In genomic region chr17:40561871-40562611, GRCh38 we compare ENCODE assay signal across 8 cellular contexts. TPM values are rescaled to one million over a fixed set of nuclear protein-coding genes. Genes with fewer than 3 reads are reported as not detected.
A peak's percentile ranks its signal among the peaks of the same experiment; 100 is the strongest.
DNase-seq lines count a peak whose midpoint lies in the region; ATAC-seq and TF ChIP-seq lines count a peak whose summit lies in the region.

No MANE protein-coding gene starts in this region.

- H3K4me1 ChIP-seq in left ventricle myocardium inferior: peaks cover 41% of the 10 kb centered on the region

- H3K4me3 ChIP-seq in GM06990 (replicated peaks; ENCODE audit: low read depth, low read length) (peak overlapping the region; percentile 78), left ventricle myocardium inferior (no peak overlapping the region)

- intact Hi-C loops in left ventricle myocardium inferior (cut with micrococcal nuclease): no loop called here

- H3K27me3 ChIP-seq in GM06990 (replicated peaks; ENCODE audit: control insufficient read depth, insufficient read depth, low read length) (no peaks in the 10 kb centered on the region), left ventricle myocardium inferior (ENCODE audit: low read depth) (peaks cover 46% of the 10 kb centered on the region)

- H3K36me3 ChIP-seq in GM06990 (ENCODE audit: control insufficient read depth, insufficient read depth, low read length) (peaks cover 16% of the 10 kb centered on the region), left ventricle myocardium inferior (no peaks in the 10 kb centered on the region)

- peak; percentile 59 for TF ChIP-seq CTCF in GM06990 (IDR thresholded peaks at IDR 0.05; ENCODE audit: insufficient read depth, low read length, poor library complexity, severe bottlenecking)
- no peak for TF ChIP-seq CTCF in left ventricle myocardium inferior (IDR thresholded peaks at IDR 0.05; ENCODE audit: borderline replicate concordance)

- ATAC-seq in HG02981 (IDR thresholded peaks at IDR 0.05; ENCODE audit: unreplicated experiment) (peak; percentile 35), left lobe of liver (no peak)

- H3K27ac ChIP-seq in left ventricle myocardium inferior (replicated peaks): no peak overlapping the region

- DNase-seq in GM06990 (ENCODE audit: extremely low read depth, insufficient read length) (peak; percentile 74), left lobe of liver (ENCODE audit: low spot score) (peak; percentile 34), cortex of kidney (lab: John Stamatoyannopoulos, UW) (no peak), left ventricle myocardium inferior (no peak), retina (no peak), cerebellum (ENCODE audit: low spot score) (no peak)
- DNase-seq in activated CD8-positive, alpha-beta memory T cell treated with anti-CD3 and anti-CD28 coated beads for 24 hours: peak; percentile 85

- H3K9me3 ChIP-seq in left ventricle myocardium inferior (replicated peaks): peaks cover 3% of the 10 kb centered on the region

RNA-seq across cellular contexts. Expression of gene CCR7, which starts 3.2 kb away (rescaled TPM):
- total RNA-seq in left lobe of liver (0.75 TPM), left ventricle myocardium inferior (not detected), cerebellum (not detected)

Comparison
In these comparisons a context has a peak if more than half of its experiments do, and no peak if none do; other contexts are left out.
1. DNase-seq: peak in GM06990 (single experiment), activated CD8-positive, alpha-beta memory T cell treated with anti-CD3 and anti-CD28 coated beads for 24 hours (single experiment) and left lobe of liver (single experiment); none in cortex of kidney (single experiment), left ventricle myocardium inferior (single experiment), retina (single experiment) and cerebellum (single experiment).